1 cellular context compared by ENCODE assay signal in genomic region chr14:39107624-39108023, GRCh38.
TF ChIP-seq lines count a peak whose summit lies in the region.

No MANE protein-coding gene starts in this region.

TF ChIP-seq in HepG2, 621 proteins besides CTCF, POLR2A, EP300 and RAD21 (continued from another document and continues in another):
- TF ChIP-seq MLX (CRISPR knock-in tag; IDR thresholded peaks at IDR 0.05) (0 out of 2 replicates have a peak, but pooled peaks have one; percentile 12), CREB3 (CRISPR knock-in tag; IDR thresholded peaks at IDR 0.05) (0 out of 2 replicates have a peak, but pooled peaks have one; percentile 28), KLF11 (CRISPR knock-in tag; IDR thresholded peaks at IDR 0.05) (0 out of 2 replicates have a peak, but pooled peaks have one; percentile 26), SNRNP70 (IDR thresholded peaks at IDR 0.05; ENCODE audit: low read depth, low read length) (no peak), DDIT3 (CRISPR knock-in tag; IDR thresholded peaks at IDR 0.05) (0 out of 2 replicates have a peak, but pooled peaks have one; percentile 55), ZNF24 (IDR thresholded peaks at IDR 0.05) (0 out of 2 replicates have a peak, but pooled peaks have one; percentile 28), STAG1 (CRISPR knock-in tag; IDR thresholded peaks at IDR 0.05) (peak; percentile 92), ZNF235 (CRISPR knock-in tag; IDR thresholded peaks at IDR 0.05; ENCODE audit: borderline replicate concordance) (no peak), GATAD1 (CRISPR knock-in tag; IDR thresholded peaks at IDR 0.05) (peak; percentile 51; the same call in 1 of the 2 replicates), ZNF496 (CRISPR knock-in tag; IDR thresholded peaks at IDR 0.05; ENCODE audit: insufficient replicate concordance) (no peak), MIER3 (CRISPR knock-in tag; IDR thresholded peaks at IDR 0.05; ENCODE audit: borderline replicate concordance) (peak; percentile 37; the same call in 1 of the 2 replicates), MBNL3 (CRISPR knock-in tag; conservative IDR thresholded peaks at IDR 0.05) (no peak), KLF16 (CRISPR knock-in tag; IDR thresholded peaks at IDR 0.05) (peak in 1 of 2 experiments; percentile 51; a peak in 1 of 4 replicates), SOX5 (CRISPR knock-in tag; IDR thresholded peaks at IDR 0.05; ENCODE audit: borderline replicate concordance) (0 out of 2 replicates have a peak, but pooled peaks have one; percentile 8), SRF (IDR thresholded peaks at IDR 0.05; ENCODE audit: low read depth, low read length) (peak; percentile 81), KAT8 (CRISPR knock-in tag; IDR thresholded peaks at IDR 0.05) (peak; percentile 32; the same call in 1 of the 2 replicates), NONO (IDR thresholded peaks at IDR 0.05) (no peak), NONO (CRISPR knock-in tag; conservative IDR thresholded peaks at IDR 0.05) (0 out of 2 replicates have a peak, but pooled peaks have one; percentile 31), ZNF841 (CRISPR knock-in tag; IDR thresholded peaks at IDR 0.05; ENCODE audit: borderline replicate concordance) (no peak), ZKSCAN8 (CRISPR knock-in tag; IDR thresholded peaks at IDR 0.05; ENCODE audit: borderline replicate concordance) (peak; percentile 55; the same call in 1 of the 2 replicates), ZNF792 (CRISPR knock-in tag; IDR thresholded peaks at IDR 0.05) (0 out of 2 replicates have a peak, but pooled peaks have one; percentile 38), IRF2 (CRISPR knock-in tag; IDR thresholded peaks at IDR 0.05) (peak; percentile 31; the same call in 1 of the 2 replicates), BCL6 (CRISPR knock-in tag; IDR thresholded peaks at IDR 0.05) (peak; percentile 24; the same call in 1 of the 2 replicates)
- TF ChIP-seq, protein P1, sequence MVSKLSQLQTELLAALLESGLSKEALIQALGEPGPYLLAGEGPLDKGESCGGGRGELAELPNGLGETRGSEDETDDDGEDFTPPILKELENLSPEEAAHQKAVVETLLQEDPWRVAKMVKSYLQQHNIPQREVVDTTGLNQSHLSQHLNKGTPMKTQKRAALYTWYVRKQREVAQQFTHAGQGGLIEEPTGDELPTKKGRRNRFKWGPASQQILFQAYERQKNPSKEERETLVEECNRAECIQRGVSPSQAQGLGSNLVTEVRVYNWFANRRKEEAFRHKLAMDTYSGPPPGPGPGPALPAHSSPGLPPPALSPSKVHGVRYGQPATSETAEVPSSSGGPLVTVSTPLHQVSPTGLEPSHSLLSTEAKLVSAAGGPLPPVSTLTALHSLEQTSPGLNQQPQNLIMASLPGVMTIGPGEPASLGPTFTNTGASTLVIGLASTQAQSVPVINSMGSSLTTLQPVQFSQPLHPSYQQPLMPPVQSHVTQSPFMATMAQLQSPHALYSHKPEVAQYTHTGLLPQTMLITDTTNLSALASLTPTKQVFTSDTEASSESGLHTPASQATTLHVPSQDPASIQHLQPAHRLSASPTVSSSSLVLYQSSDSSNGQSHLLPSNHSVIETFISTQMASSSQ (IDR thresholded peaks at IDR 0.05; ENCODE audit: low read depth), result 0 out of 2 replicates have a peak, but pooled peaks have one; percentile 12
- TF ChIP-seq, protein P1 (CRISPR knock-in tag; IDR thresholded peaks at IDR 0.05; ENCODE audit: borderline replicate concordance), result no peak
- TF ChIP-seq, protein P2, sequence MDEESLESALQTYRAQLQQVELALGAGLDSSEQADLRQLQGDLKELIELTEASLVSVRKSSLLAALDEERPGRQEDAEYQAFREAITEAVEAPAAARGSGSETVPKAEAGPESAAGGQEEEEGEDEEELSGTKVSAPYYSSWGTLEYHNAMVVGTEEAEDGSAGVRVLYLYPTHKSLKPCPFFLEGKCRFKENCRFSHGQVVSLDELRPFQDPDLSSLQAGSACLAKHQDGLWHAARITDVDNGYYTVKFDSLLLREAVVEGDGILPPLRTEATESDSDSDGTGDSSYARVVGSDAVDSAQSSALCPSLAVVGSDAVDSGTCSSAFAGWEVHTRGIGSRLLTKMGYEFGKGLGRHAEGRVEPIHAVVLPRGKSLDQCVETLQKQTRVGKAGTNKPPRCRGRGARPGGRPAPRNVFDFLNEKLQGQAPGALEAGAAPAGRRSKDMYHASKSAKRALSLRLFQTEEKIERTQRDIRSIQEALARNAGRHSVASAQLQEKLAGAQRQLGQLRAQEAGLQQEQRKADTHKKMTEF (CRISPR knock-in tag; IDR thresholded peaks at IDR 0.05), result peak; percentile 34; the same call in 1 of the 2 replicates
- TF ChIP-seq, protein P3, sequence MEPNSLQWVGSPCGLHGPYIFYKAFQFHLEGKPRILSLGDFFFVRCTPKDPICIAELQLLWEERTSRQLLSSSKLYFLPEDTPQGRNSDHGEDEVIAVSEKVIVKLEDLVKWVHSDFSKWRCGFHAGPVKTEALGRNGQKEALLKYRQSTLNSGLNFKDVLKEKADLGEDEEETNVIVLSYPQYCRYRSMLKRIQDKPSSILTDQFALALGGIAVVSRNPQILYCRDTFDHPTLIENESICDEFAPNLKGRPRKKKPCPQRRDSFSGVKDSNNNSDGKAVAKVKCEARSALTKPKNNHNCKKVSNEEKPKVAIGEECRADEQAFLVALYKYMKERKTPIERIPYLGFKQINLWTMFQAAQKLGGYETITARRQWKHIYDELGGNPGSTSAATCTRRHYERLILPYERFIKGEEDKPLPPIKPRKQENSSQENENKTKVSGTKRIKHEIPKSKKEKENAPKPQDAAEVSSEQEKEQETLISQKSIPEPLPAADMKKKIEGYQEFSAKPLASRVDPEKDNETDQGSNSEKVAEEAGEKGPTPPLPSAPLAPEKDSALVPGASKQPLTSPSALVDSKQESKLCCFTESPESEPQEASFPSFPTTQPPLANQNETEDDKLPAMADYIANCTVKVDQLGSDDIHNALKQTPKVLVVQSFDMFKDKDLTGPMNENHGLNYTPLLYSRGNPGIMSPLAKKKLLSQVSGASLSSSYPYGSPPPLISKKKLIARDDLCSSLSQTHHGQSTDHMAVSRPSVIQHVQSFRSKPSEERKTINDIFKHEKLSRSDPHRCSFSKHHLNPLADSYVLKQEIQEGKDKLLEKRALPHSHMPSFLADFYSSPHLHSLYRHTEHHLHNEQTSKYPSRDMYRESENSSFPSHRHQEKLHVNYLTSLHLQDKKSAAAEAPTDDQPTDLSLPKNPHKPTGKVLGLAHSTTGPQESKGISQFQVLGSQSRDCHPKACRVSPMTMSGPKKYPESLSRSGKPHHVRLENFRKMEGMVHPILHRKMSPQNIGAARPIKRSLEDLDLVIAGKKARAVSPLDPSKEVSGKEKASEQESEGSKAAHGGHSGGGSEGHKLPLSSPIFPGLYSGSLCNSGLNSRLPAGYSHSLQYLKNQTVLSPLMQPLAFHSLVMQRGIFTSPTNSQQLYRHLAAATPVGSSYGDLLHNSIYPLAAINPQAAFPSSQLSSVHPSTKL (CRISPR knock-in tag; IDR thresholded peaks at IDR 0.05), result peak; percentile 26; the same call in 1 of the 2 replicates
- TF ChIP-seq, protein P4, sequence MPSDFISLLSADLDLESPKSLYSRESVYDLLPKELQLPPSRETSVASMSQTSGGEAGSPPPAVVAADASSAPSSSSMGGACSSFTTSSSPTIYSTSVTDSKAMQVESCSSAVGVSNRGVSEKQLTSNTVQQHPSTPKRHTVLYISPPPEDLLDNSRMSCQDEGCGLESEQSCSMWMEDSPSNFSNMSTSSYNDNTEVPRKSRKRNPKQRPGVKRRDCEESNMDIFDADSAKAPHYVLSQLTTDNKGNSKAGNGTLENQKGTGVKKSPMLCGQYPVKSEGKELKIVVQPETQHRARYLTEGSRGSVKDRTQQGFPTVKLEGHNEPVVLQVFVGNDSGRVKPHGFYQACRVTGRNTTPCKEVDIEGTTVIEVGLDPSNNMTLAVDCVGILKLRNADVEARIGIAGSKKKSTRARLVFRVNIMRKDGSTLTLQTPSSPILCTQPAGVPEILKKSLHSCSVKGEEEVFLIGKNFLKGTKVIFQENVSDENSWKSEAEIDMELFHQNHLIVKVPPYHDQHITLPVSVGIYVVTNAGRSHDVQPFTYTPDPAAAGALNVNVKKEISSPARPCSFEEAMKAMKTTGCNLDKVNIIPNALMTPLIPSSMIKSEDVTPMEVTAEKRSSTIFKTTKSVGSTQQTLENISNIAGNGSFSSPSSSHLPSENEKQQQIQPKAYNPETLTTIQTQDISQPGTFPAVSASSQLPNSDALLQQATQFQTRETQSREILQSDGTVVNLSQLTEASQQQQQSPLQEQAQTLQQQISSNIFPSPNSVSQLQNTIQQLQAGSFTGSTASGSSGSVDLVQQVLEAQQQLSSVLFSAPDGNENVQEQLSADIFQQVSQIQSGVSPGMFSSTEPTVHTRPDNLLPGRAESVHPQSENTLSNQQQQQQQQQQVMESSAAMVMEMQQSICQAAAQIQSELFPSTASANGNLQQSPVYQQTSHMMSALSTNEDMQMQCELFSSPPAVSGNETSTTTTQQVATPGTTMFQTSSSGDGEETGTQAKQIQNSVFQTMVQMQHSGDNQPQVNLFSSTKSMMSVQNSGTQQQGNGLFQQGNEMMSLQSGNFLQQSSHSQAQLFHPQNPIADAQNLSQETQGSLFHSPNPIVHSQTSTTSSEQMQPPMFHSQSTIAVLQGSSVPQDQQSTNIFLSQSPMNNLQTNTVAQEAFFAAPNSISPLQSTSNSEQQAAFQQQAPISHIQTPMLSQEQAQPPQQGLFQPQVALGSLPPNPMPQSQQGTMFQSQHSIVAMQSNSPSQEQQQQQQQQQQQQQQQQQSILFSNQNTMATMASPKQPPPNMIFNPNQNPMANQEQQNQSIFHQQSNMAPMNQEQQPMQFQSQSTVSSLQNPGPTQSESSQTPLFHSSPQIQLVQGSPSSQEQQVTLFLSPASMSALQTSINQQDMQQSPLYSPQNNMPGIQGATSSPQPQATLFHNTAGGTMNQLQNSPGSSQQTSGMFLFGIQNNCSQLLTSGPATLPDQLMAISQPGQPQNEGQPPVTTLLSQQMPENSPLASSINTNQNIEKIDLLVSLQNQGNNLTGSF (CRISPR knock-in tag; IDR thresholded peaks at IDR 0.05), result no peak
- TF ChIP-seq, protein P5, sequence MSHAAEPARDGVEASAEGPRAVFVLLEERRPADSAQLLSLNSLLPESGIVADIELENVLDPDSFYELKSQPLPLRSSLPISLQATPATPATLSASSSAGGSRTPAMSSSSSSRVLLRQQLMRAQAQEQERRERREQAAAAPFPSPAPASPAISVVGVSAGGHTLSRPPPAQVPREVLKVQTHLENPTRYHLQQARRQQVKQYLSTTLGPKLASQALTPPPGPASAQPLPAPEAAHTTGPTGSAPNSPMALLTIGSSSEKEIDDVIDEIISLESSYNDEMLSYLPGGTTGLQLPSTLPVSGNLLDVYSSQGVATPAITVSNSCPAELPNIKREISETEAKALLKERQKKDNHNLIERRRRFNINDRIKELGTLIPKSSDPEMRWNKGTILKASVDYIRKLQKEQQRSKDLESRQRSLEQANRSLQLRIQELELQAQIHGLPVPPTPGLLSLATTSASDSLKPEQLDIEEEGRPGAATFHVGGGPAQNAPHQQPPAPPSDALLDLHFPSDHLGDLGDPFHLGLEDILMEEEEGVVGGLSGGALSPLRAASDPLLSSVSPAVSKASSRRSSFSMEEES (CRISPR knock-in tag; IDR thresholded peaks at IDR 0.05), result peak; percentile 49; the same call in 1 of the 2 replicates
- TF ChIP-seq, protein P6, sequence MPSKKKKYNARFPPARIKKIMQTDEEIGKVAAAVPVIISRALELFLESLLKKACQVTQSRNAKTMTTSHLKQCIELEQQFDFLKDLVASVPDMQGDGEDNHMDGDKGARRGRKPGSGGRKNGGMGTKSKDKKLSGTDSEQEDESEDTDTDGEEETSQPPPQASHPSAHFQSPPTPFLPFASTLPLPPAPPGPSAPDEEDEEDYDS (CRISPR knock-in tag; IDR thresholded peaks at IDR 0.05), result peak; percentile 35; the same call in 1 of the 2 replicates
- TF ChIP-seq, protein P7, sequence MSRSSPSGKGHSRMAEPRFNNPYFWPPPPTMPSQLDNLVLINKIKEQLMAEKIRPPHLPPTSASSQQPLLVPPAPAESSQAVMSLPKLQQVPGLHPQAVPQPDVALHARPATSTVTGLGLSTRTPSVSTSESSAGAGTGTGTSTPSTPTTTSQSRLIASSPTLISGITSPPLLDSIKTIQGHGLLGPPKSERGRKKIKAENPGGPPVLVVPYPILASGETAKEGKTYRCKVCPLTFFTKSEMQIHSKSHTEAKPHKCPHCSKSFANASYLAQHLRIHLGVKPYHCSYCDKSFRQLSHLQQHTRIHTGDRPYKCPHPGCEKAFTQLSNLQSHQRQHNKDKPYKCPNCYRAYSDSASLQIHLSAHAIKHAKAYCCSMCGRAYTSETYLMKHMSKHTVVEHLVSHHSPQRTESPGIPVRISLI (CRISPR knock-in tag; IDR thresholded peaks at IDR 0.05; ENCODE audit: borderline replicate concordance), result peak; percentile 70; the same call in 1 of the 2 replicates
- TF ChIP-seq, protein P8, sequence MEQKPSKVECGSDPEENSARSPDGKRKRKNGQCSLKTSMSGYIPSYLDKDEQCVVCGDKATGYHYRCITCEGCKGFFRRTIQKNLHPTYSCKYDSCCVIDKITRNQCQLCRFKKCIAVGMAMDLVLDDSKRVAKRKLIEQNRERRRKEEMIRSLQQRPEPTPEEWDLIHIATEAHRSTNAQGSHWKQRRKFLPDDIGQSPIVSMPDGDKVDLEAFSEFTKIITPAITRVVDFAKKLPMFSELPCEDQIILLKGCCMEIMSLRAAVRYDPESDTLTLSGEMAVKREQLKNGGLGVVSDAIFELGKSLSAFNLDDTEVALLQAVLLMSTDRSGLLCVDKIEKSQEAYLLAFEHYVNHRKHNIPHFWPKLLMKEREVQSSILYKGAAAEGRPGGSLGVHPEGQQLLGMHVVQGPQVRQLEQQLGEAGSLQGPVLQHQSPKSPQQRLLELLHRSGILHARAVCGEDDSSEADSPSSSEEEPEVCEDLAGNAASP (CRISPR knock-in tag; IDR thresholded peaks at IDR 0.05; ENCODE audit: borderline replicate concordance), result 0 out of 2 replicates have a peak, but pooled peaks have one; percentile 15
